In genomic region chr10:50262625-50263024, GRCh38 we compare ENCODE assay signal across 1 cellular context. TPM values are rescaled to one million over a fixed set of nuclear protein-coding genes. Genes with fewer than 3 reads are reported as not detected.
"Had no signal": no experiment of that assay in that cellular context is flagged by ENCODE, and none has a peak within 500 bp of the region (broad histone marks: within the 10 kb centered on the region; RNA-seq: fewer than 3 reads in every experiment).

No MANE protein-coding gene starts in this region.

RNA-seq across cellular contexts. Expression of gene ASAH2, which starts 11.3 kb away (rescaled TPM):
- total RNA-seq: left ventricle myocardium inferior had no signal
